Comparison of ENCODE assay signal across 8 cellular contexts in genomic region chr13:41132512-41133152, GRCh38. TPM values are rescaled to one million over a fixed set of nuclear protein-coding genes. Genes with fewer than 3 reads are reported as not detected.
DNase-seq lines count a peak whose midpoint lies in the region; ATAC-seq, FAIRE-seq and TF ChIP-seq lines count a peak whose summit lies in the region.

Gene KBTBD6 (minus strand): TSS chr13:41132802. CDS start chr13:41132511, 291 bp downstream.

- peak within 1 kb of the TSS; percentile 89 for H3K4me3 Mint-ChIP-seq in Caco-2 (ENCODE audit: unreplicated experiment)
- peak within 1 kb of the TSS; percentile 94 for H3K4me3 Mint-ChIP-seq in activated CD8-positive, alpha-beta memory T cell treated with anti-CD3 and anti-CD28 coated beads, Interleukin-2, amount 10 ng/mL, durations not matched to agents 7 days and 5 days
- peak within 1 kb of the TSS; percentile 96 to 97 for H3K4me3 Mint-ChIP-seq in effector memory CD8-positive, alpha-beta T cell

- TF ChIP-seq CTCF in Caco-2 (IDR thresholded peaks at IDR 0.05; ENCODE audit: insufficient read depth in 1 of 2, low read depth in 1 of 2, low read length in 1 of 2, severe bottlenecking in 1 of 2, unreplicated experiment in 1 of 2) = no peak

- intact Hi-C loops in Caco-2 (cut with micrococcal nuclease; ENCODE audit: unreplicated experiment) = loop anchor here (1.0 kb wide), 1 partner anchor 62 kb away; the partner anchor contains the start of gene KBTBD7

- no peaks in the 10 kb centered on the region for H3K4me1 ChIP-seq in Caco-2

- peak within 1 kb of the TSS; percentile 66 for H3K4me3 ChIP-seq in Caco-2 (ENCODE audit: low read depth, low read length)

- H3K27me3 Mint-ChIP-seq in Caco-2 (ENCODE audit: insufficient read depth, unreplicated experiment) = no peaks in the 10 kb centered on the region
- H3K27me3 Mint-ChIP-seq in activated CD8-positive, alpha-beta memory T cell treated with anti-CD3 and anti-CD28 coated beads, Interleukin-2, amount 10 ng/mL, durations not matched to agents 7 days and 5 days = no peaks in the 10 kb centered on the region
- no peaks in the 10 kb centered on the region for H3K27me3 Mint-ChIP-seq in effector memory CD8-positive, alpha-beta T cell

- ATAC-seq in GM21381 (IDR thresholded peaks at IDR 0.05; ENCODE audit: unreplicated experiment) = peak; percentile 96
- peak; percentile 98 for ATAC-seq in activated CD8-positive, alpha-beta memory T cell treated with anti-CD3 and anti-CD28 coated beads, Interleukin-2, amount 10 ng/mL, durations not matched to agents 7 days and 5 days
- ATAC-seq in effector memory CD8-positive, alpha-beta T cell (replicated peaks) = peak; percentile 96

- no peaks in the 10 kb centered on the region for H3K9me3 Mint-ChIP-seq in Caco-2 (ENCODE audit: unreplicated experiment)
- H3K9me3 Mint-ChIP-seq in activated CD8-positive, alpha-beta memory T cell treated with anti-CD3 and anti-CD28 coated beads, Interleukin-2, amount 10 ng/mL, durations not matched to agents 7 days and 5 days (ENCODE audit: low read depth) = no peaks in the 10 kb centered on the region
- no peaks in the 10 kb centered on the region for H3K9me3 Mint-ChIP-seq in effector memory CD8-positive, alpha-beta T cell

- peak within 1 kb of the TSS; percentile 86 for H3K27ac Mint-ChIP-seq in Caco-2 (ENCODE audit: unreplicated experiment)
- peak within 1 kb of the TSS; percentile 85 for H3K27ac Mint-ChIP-seq in activated CD8-positive, alpha-beta memory T cell treated with anti-CD3 and anti-CD28 coated beads, Interleukin-2, amount 10 ng/mL, durations not matched to agents 7 days and 5 days
- H3K27ac Mint-ChIP-seq in effector memory CD8-positive, alpha-beta T cell = peak within 1 kb of the TSS; percentile 92 to 95

- DNase-seq in Caco-2 (peak; percentile 98), HTR-8/SVneo (ENCODE audit: insufficient read length, low spot score) (peak; percentile 79), NOMO-1 treated with DMSO at 0.1 percent for 48 hours (lab: John Stamatoyannopoulos, UW; ENCODE audit: unreplicated experiment) (peak; percentile 99), medulla oblongata (ENCODE audit: extremely low spot score) (peak; percentile 99)
- DNase-seq in activated CD8-positive, alpha-beta memory T cell treated with anti-CD3 and anti-CD28 coated beads, Interleukin-2, amount 10 ng/mL, durations not matched to agents 7 days and 5 days = peak; percentile 98
- peak; percentile 85 to 89 (median 85) for DNase-seq in effector memory CD8-positive, alpha-beta T cell
- peak; percentile 90 to 95 (median 90) for DNase-seq in stimulated activated CD4-positive, alpha-beta T cell treated with anti-CD3 and anti-CD28 coated beads, TNF-alpha, amount 100 ng/mL, for 48 hours (ENCODE audit: low read depth in 3 of 3)

- no peaks in the 10 kb centered on the region for H3K27me3 ChIP-seq in Caco-2 (replicated peaks; ENCODE audit: control insufficient read depth, insufficient read depth, low read length)

- no TSS peak for BruUV-seq in Caco-2 (replicated peaks; lab: Mats Ljungman, UMichigan)

- CTCF ChIA-PET in Caco-2 (lab: Charles Lee) = interaction anchor here (0.6 kb wide), 1 partner anchor 86 kb away, joined by 3 read pairs; no protein-coding TSS in a partner anchor
- CTCF ChIA-PET in activated CD8-positive, alpha-beta memory T cell treated with anti-CD3 and anti-CD28 coated beads, Interleukin-2, amount 10 ng/mL, durations not matched to agents 7 days and 5 days (lab: Charles Lee) = no interaction called here

- no peaks in the 10 kb centered on the region for H3K9me3 ChIP-seq in Caco-2

- peak; percentile 20 for FAIRE-seq in HTR-8/SVneo (lab: Jason Lieb, UNC)

- H3K36me3 Mint-ChIP-seq in Caco-2 (ENCODE audit: insufficient read depth, unreplicated experiment) = peaks cover 8% of the 10 kb centered on the region
- peaks cover 9% of the 10 kb centered on the region for H3K36me3 Mint-ChIP-seq in activated CD8-positive, alpha-beta memory T cell treated with anti-CD3 and anti-CD28 coated beads, Interleukin-2, amount 10 ng/mL, durations not matched to agents 7 days and 5 days
- peaks cover 9% of the 10 kb centered on the region for H3K36me3 Mint-ChIP-seq in effector memory CD8-positive, alpha-beta T cell (ENCODE audit: insufficient read depth)

- peaks cover 20% of the 10 kb centered on the region for H3K4me1 Mint-ChIP-seq in Caco-2 (ENCODE audit: low read depth, unreplicated experiment)
- peaks cover 39% of the 10 kb centered on the region for H3K4me1 Mint-ChIP-seq in activated CD8-positive, alpha-beta memory T cell treated with anti-CD3 and anti-CD28 coated beads, Interleukin-2, amount 10 ng/mL, durations not matched to agents 7 days and 5 days
- H3K4me1 Mint-ChIP-seq in effector memory CD8-positive, alpha-beta T cell (ENCODE audit: low read depth in 2 of 2) = peaks cover 35 to 50% of the 10 kb centered on the region in 2 donors

- no peaks in the 10 kb centered on the region for H3K36me3 ChIP-seq in Caco-2 (ENCODE audit: control insufficient read depth, insufficient read depth, low read length)

- POLR2A ChIA-PET in Caco-2 (lab: Charles Lee) = interaction anchor here (0.6 kb wide), 1 partner anchor 72 kb away, joined by 3 read pairs; no protein-coding TSS in a partner anchor

RNA-seq across cellular contexts. Expression of gene KBTBD6, which starts in this region (rescaled TPM):
- total RNA-seq in Caco-2 (2022) = 9.3 and 9.5 TPM in 2 replicates
- 1 to 10 TPM; 5.7 to 7.2 TPM for total RNA-seq in activated CD8-positive, alpha-beta memory T cell treated with anti-CD3 and anti-CD28 coated beads, Interleukin-2, amount 10 ng/mL, durations not matched to agents 7 days and 5 days

Comparison
In these comparisons a context has a peak if more than half of its experiments do, and no peak if none do; other contexts are left out.
1. Peak in every context shown above with its lines: DNase-seq, ATAC-seq and H3K4me3 ChIP-seq.